ENCODE assay signal across 1 cellular context in genomic region chr18:70165936-70166335, GRCh38.
A peak's percentile ranks its signal among the peaks of the same experiment; 100 is the strongest.
TF ChIP-seq lines count a peak whose summit lies in the region.

No MANE protein-coding gene starts in this region.

TF ChIP-seq in GM12878, 131 proteins besides CTCF, POLR2A, EP300 and RAD21:
- 0 out of 2 replicates have a peak, but pooled peaks have one; percentile 29 for TF ChIP-seq ZNF687 (IDR thresholded peaks at IDR 0.05)
- TF ChIP-seq, protein P1, sequence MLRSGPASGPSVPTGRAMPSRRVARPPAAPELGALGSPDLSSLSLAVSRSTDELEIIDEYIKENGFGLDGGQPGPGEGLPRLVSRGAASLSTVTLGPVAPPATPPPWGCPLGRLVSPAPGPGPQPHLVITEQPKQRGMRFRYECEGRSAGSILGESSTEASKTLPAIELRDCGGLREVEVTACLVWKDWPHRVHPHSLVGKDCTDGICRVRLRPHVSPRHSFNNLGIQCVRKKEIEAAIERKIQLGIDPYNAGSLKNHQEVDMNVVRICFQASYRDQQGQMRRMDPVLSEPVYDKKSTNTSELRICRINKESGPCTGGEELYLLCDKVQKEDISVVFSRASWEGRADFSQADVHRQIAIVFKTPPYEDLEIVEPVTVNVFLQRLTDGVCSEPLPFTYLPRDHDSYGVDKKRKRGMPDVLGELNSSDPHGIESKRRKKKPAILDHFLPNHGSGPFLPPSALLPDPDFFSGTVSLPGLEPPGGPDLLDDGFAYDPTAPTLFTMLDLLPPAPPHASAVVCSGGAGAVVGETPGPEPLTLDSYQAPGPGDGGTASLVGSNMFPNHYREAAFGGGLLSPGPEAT (IDR thresholded peaks at IDR 0.05; ENCODE audit: low read depth): 0 out of 2 replicates have a peak, but pooled peaks have one; percentile 30
- no peak for TF ChIP-seq TCF7 (IDR thresholded peaks at IDR 0.05; ENCODE audit: borderline replicate concordance)
- TF ChIP-seq, protein P2, sequence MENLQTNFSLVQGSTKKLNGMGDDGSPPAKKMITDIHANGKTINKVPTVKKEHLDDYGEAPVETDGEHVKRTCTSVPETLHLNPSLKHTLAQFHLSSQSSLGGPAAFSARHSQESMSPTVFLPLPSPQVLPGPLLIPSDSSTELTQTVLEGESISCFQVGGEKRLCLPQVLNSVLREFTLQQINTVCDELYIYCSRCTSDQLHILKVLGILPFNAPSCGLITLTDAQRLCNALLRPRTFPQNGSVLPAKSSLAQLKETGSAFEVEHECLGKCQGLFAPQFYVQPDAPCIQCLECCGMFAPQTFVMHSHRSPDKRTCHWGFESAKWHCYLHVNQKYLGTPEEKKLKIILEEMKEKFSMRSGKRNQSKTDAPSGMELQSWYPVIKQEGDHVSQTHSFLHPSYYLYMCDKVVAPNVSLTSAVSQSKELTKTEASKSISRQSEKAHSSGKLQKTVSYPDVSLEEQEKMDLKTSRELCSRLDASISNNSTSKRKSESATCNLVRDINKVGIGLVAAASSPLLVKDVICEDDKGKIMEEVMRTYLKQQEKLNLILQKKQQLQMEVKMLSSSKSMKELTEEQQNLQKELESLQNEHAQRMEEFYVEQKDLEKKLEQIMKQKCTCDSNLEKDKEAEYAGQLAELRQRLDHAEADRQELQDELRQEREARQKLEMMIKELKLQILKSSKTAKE (IDR thresholded peaks at IDR 0.05; ENCODE audit: low read depth, poor library complexity, severe bottlenecking): peak; percentile 24
- no peak for TF ChIP-seq SMC3 (IDR thresholded peaks at IDR 0.05; ENCODE audit: borderline replicate concordance, low read length)
- peak; percentile 46 for TF ChIP-seq RUNX3 (IDR thresholded peaks at IDR 0.05; ENCODE audit: low read length)
- TF ChIP-seq HDAC6 (IDR thresholded peaks at IDR 0.05; ENCODE audit: unreplicated experiment): no peak
- TF ChIP-seq ZNF217 (IDR thresholded peaks at IDR 0.05): no peak
- no peak for TF ChIP-seq TARDBP (IDR thresholded peaks at IDR 0.05; ENCODE audit: borderline replicate concordance)
- TF ChIP-seq ZNF207 (IDR thresholded peaks at IDR 0.05; ENCODE audit: borderline replicate concordance): no peak
- no peak for TF ChIP-seq ATF3 (IDR thresholded peaks at IDR 0.05; ENCODE audit: borderline replicate concordance, extremely low read depth, low read depth, low read length)
- TF ChIP-seq, protein P3, sequence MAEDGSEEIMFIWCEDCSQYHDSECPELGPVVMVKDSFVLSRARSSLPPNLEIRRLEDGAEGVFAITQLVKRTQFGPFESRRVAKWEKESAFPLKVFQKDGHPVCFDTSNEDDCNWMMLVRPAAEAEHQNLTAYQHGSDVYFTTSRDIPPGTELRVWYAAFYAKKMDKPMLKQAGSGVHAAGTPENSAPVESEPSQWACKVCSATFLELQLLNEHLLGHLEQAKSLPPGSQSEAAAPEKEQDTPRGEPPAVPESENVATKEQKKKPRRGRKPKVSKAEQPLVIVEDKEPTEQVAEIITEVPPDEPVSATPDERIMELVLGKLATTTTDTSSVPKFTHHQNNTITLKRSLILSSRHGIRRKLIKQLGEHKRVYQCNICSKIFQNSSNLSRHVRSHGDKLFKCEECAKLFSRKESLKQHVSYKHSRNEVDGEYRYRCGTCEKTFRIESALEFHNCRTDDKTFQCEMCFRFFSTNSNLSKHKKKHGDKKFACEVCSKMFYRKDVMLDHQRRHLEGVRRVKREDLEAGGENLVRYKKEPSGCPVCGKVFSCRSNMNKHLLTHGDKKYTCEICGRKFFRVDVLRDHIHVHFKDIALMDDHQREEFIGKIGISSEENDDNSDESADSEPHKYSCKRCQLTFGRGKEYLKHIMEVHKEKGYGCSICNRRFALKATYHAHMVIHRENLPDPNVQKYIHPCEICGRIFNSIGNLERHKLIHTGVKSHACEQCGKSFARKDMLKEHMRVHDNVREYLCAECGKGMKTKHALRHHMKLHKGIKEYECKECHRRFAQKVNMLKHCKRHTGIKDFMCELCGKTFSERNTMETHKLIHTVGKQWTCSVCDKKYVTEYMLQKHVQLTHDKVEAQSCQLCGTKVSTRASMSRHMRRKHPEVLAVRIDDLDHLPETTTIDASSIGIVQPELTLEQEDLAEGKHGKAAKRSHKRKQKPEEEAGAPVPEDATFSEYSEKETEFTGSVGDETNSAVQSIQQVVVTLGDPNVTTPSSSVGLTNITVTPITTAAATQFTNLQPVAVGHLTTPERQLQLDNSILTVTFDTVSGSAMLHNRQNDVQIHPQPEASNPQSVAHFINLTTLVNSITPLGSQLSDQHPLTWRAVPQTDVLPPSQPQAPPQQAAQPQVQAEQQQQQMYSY (CRISPR knock-in tag; IDR thresholded peaks at IDR 0.05): no peak
- no peak for TF ChIP-seq POU2F2 (IDR thresholded peaks at IDR 0.05; ENCODE audit: borderline replicate concordance, low read depth, low read length)
- no peak for TF ChIP-seq RB1 (IDR thresholded peaks at IDR 0.05; ENCODE audit: borderline replicate concordance)
- TF ChIP-seq, protein P4, sequence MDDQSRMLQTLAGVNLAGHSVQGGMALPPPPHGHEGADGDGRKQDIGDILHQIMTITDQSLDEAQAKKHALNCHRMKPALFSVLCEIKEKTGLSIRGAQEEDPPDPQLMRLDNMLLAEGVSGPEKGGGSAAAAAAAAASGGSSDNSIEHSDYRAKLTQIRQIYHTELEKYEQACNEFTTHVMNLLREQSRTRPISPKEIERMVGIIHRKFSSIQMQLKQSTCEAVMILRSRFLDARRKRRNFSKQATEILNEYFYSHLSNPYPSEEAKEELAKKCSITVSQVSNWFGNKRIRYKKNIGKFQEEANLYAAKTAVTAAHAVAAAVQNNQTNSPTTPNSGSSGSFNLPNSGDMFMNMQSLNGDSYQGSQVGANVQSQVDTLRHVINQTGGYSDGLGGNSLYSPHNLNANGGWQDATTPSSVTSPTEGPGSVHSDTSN (IDR thresholded peaks at IDR 0.05; ENCODE audit: insufficient replicate concordance, low read depth, low read length): no peak
- peak; percentile 33; the same call in 1 of the 2 replicates for TF ChIP-seq MTA2 (IDR thresholded peaks at IDR 0.05; ENCODE audit: low read depth)
- no peak for TF ChIP-seq SUZ12 (IDR thresholded peaks at IDR 0.05; ENCODE audit: unreplicated experiment)
- no peak for TF ChIP-seq MEF2A (IDR thresholded peaks at IDR 0.05; ENCODE audit: insufficient read depth, low read depth, low read length)
- TF ChIP-seq RBBP5 (conservative IDR thresholded peaks at IDR 0.05): no peak
- TF ChIP-seq IKZF2 (IDR thresholded peaks at IDR 0.05): peak in 1 of 2 experiments; percentile 17; a peak in 2 of 4 replicates
- TF ChIP-seq, protein P5, sequence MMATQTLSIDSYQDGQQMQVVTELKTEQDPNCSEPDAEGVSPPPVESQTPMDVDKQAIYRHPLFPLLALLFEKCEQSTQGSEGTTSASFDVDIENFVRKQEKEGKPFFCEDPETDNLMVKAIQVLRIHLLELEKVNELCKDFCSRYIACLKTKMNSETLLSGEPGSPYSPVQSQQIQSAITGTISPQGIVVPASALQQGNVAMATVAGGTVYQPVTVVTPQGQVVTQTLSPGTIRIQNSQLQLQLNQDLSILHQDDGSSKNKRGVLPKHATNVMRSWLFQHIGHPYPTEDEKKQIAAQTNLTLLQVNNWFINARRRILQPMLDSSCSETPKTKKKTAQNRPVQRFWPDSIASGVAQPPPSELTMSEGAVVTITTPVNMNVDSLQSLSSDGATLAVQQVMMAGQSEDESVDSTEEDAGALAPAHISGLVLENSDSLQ (IDR thresholded peaks at IDR 0.05): no peak
- no peak for TF ChIP-seq CEBPZ (IDR thresholded peaks at IDR 0.05; ENCODE audit: low read depth, low read length)
- no peak for TF ChIP-seq ZBED1 (IDR thresholded peaks at IDR 0.05; ENCODE audit: borderline replicate concordance)
TF ChIP-seq in GM12878: peak in this region for 6.
